8 cellular contexts compared by ENCODE assay signal in the genomic region with DNA sequence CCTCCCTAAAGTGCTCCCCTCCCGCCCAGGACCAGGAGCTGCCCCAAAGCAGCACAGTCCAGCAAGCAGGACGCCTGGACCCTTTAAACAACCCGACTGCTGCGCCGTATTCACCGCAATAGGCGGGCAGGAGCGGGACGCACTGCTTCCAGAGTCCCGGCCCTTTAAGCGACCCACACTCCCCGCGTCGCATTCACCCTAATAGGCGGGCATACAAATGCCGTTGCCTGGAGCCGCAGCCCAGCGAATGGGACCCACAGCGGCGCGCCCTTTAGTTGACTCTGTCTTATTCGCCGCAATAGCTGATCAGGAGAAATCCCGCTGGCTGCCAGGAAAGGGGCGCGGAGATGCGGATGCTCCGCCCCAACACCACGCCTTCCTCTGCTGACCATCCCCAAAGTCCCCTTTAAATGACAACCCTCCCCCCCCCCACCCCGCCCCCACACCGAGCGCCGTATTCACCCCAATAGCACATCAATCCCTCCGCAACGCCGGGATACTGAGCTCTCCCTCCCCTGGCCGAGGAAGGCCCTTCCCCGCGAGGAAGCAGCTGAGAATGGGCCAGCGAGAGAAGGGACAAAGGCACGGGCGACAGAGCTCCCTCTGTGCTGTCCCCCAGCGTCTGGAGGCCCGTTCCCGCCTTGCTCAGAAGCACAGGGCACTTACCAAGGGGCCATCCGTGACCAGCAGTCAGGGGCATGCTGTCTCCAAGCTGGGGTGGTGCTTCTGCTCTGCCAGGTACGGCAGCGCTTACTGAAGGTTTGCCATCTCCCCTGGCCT. TPM values are rescaled to one million over a fixed set of nuclear protein-coding genes. Genes with fewer than 3 reads are reported as not detected.
DNase-seq lines count a peak whose midpoint lies in the region; ATAC-seq and TF ChIP-seq lines count a peak whose summit lies in the region.

No MANE protein-coding gene starts in this region.

- no peaks in the 10 kb centered on the region for H3K27me3 ChIP-seq in left lung

- H3K27me3 Mint-ChIP-seq in effector memory CD8-positive, alpha-beta T cell: peaks cover 0 to under 1% of the 10 kb centered on the region in 2 donors

- CTCF ChIA-PET in RWPE1 (lab: Yijun Ruan, JAX): no interaction called here

- no peaks in the 10 kb centered on the region for H3K9me3 Mint-ChIP-seq in effector memory CD8-positive, alpha-beta T cell

- TF ChIP-seq CTCF in RWPE1 (conservative IDR thresholded peaks at IDR 0.05; ENCODE audit: low read depth) (no peak), left lung (IDR thresholded peaks at IDR 0.05) (no peak)

- H3K4me3 ChIP-seq in left lung: peak overlapping the region; percentile 22 to 45

- DNase-seq in 8988T: peak; percentile 85
- peak; percentile 91 for DNase-seq in HCEC 1CT
- DNase-seq in RWPE1 (ENCODE audit: low spot score): peak; percentile 45
- DNase-seq in effector memory CD8-positive, alpha-beta T cell: no peak
- peak; percentile 87 to 92 for DNase-seq in left lung
- DNase-seq in stimulated activated CD4-positive, alpha-beta T cell treated with anti-CD3 and anti-CD28 coated beads, Interleukin-15, amount 100 ng/mL, for 24 hours: peak; percentile 58
- no peak for DNase-seq in NCI-H1694 (lab: John Stamatoyannopoulos, UW)

- no peaks in the 10 kb centered on the region for H3K36me3 ChIP-seq in left lung

- peak overlapping the region in 1 of 2 donors; percentile 54 for H3K27ac Mint-ChIP-seq in effector memory CD8-positive, alpha-beta T cell

- no peaks in the 10 kb centered on the region for H3K36me3 Mint-ChIP-seq in effector memory CD8-positive, alpha-beta T cell (ENCODE audit: insufficient read depth)

- H3K27ac ChIP-seq in RWPE1 (peak overlapping the region; percentile 77), left lung (peak overlapping the region; percentile 55 to 65)

- intact Hi-C loops in left lung (cut with DNase I): no loop called here

- peaks cover 22 to 92% of the 10 kb centered on the region in 2 donors for H3K4me1 ChIP-seq in left lung

- peaks cover 48 to 61% of the 10 kb centered on the region in 2 donors for H3K4me1 Mint-ChIP-seq in effector memory CD8-positive, alpha-beta T cell (ENCODE audit: low read depth in 2 of 2)

- H3K9me3 ChIP-seq in left lung: no peaks in the 10 kb centered on the region

- peak overlapping the region; percentile 54 to 58 for H3K4me3 Mint-ChIP-seq in effector memory CD8-positive, alpha-beta T cell

- ATAC-seq in effector memory CD8-positive, alpha-beta T cell (replicated peaks): peak; percentile 19
- ATAC-seq in left lung (peak; percentile 89), HG03039 (IDR thresholded peaks at IDR 0.05; ENCODE audit: unreplicated experiment) (no peak)

- POLR2A ChIA-PET in RWPE1 (lab: Yijun Ruan, JAX; ENCODE audit: low non-redundant PET): no interaction called here

RNA-seq across cellular contexts. Expression of gene OSBPL5, which starts 4.7 kb away (rescaled TPM):
- total RNA-seq in left lung: 10 to 100 TPM; 34.5 to 39.6 TPM

RNA-seq across cellular contexts. Expression of gene MRGPRG, which starts 58.2 kb away (rescaled TPM):
- not detected for total RNA-seq in left lung

Comparison
In these comparisons a context has a peak if more than half of its experiments do, and no peak if none do; other contexts are left out.
1. DNase-seq: peak in 8988T (single experiment), HCEC 1CT (single experiment), RWPE1 (single experiment), left lung (2 of 2) and stimulated activated CD4-positive, alpha-beta T cell treated with anti-CD3 and anti-CD28 coated beads, Interleukin-15, amount 100 ng/mL, for 24 hours (single experiment); none in effector memory CD8-positive, alpha-beta T cell (0 of 3) and NCI-H1694 (single experiment).